In the genomic region with DNA sequence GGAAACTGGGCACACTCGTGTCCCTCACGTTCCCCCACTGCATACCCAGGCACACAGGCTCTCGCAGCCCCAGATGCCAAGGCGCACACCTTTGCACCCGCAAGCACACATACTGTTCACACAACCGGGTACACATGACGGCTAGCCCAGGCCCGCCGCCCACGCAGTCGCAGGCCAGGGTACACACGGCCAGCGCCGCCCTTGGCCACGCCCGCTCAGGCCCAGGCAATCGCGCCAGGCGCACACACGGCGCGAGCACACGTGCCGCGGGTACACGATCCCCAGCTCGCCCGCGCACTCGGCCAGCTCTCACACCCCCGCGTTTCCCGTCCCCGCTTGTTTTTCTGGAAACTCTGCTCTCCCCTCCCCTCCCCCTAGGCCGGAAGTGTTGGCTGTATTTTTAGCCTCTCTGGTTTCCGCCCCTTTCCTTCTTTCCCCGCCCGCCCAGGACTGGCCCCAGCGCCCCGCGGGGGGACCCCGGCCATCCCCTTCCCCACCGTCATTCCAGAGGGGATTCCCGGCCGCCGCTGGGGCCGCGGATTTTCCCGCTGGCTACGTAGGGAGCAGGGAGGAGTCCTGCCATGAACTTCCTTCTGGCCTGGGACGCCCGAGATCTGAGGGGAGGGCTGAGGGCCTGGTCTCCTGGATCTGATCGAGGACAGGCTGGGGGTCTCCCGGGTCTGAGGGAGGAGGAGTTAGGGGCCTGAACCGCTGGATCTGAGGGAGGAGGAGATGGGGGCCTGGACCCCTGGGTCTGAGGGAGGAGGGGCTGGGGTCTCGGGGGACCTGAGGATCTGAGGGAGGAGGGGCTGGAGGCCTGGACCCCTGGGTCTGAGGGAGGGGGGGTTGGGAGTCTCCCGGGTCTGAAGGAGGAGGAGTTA, we compare ENCODE assay signal across 8 cellular contexts. TPM values are rescaled to one million over a fixed set of nuclear protein-coding genes. Genes with fewer than 3 reads are reported as not detected.
DNase-seq lines count a peak whose midpoint lies in the region; ATAC-seq and TF ChIP-seq lines count a peak whose summit lies in the region.

No MANE protein-coding gene starts in this region.

- no peaks in the 10 kb centered on the region for H3K27me3 Mint-ChIP-seq in activated CD4-positive, alpha-beta T cell treated with anti-CD3 and anti-CD28 coated beads, Interleukin-2, amount 10 ng/mL, durations not matched to agents 24 days and 14 days

- DNase-seq in Daoy (ENCODE audit: low read depth) (peak; percentile 89), NCI-H510A (lab: John Stamatoyannopoulos, UW) (peak; percentile 47), coronary artery (ENCODE audit: low spot score) (peak; percentile 96), left kidney (ENCODE audit: low read depth, low spot score) (peak; percentile 97)
- peak; percentile 96 for DNase-seq in activated CD4-positive, alpha-beta T cell treated with anti-CD3 and anti-CD28 coated beads, Interleukin-2, amount 10 ng/mL, durations not matched to agents 24 days and 14 days
- peak in 3 of 4 experiments; percentile 56 to 87 (median 79) for DNase-seq in stimulated activated CD4-positive, alpha-beta T cell treated with anti-CD3 and anti-CD28 coated beads, Interleukin-1b, Interleukin-23, amount 100 ng/mL, for 24 hours (ENCODE audit: low read depth in 4 of 4, low spot score in 1 of 4)

- peaks cover 57% of the 10 kb centered on the region for H3K4me1 Mint-ChIP-seq in activated CD4-positive, alpha-beta T cell treated with anti-CD3 and anti-CD28 coated beads, Interleukin-2, amount 10 ng/mL, durations not matched to agents 24 days and 14 days

- peak overlapping the region; percentile 73 for H3K4me3 ChIP-seq in coronary artery

- no peaks in the 10 kb centered on the region for H3K9me3 Mint-ChIP-seq in activated CD4-positive, alpha-beta T cell treated with anti-CD3 and anti-CD28 coated beads, Interleukin-2, amount 10 ng/mL, durations not matched to agents 24 days and 14 days

- H3K27ac ChIP-seq in coronary artery = peak overlapping the region; percentile 99 to 100

- ATAC-seq in HG02571 (IDR thresholded peaks at IDR 0.05; ENCODE audit: unreplicated experiment) (peak; percentile 25), HG02623 (IDR thresholded peaks at IDR 0.05; ENCODE audit: unreplicated experiment) (no peak)

- peaks cover 16% of the 10 kb centered on the region for H3K36me3 Mint-ChIP-seq in activated CD4-positive, alpha-beta T cell treated with anti-CD3 and anti-CD28 coated beads, Interleukin-2, amount 10 ng/mL, durations not matched to agents 24 days and 14 days (ENCODE audit: low read depth)

- peak overlapping the region; percentile 91 for H3K27ac Mint-ChIP-seq in activated CD4-positive, alpha-beta T cell treated with anti-CD3 and anti-CD28 coated beads, Interleukin-2, amount 10 ng/mL, durations not matched to agents 24 days and 14 days

- peak overlapping the region; percentile 87 for H3K4me3 Mint-ChIP-seq in activated CD4-positive, alpha-beta T cell treated with anti-CD3 and anti-CD28 coated beads, Interleukin-2, amount 10 ng/mL, durations not matched to agents 24 days and 14 days

- intact Hi-C loops in activated CD4-positive, alpha-beta T cell treated with anti-CD3 and anti-CD28 coated beads, Interleukin-2, amount 10 ng/mL, durations not matched to agents 24 days and 14 days (cut with micrococcal nuclease) = no loop called here

- no peak for TF ChIP-seq CTCF in coronary artery (IDR thresholded peaks at IDR 0.05)

RNA-seq across cellular contexts. Expression of a gene that starts 4.0 kb away (rescaled TPM):
- total RNA-seq in Daoy (2014; rRNA removed; shearing (Covaris generic)) = 0.21 and 2.1 TPM in 2 replicates
- total RNA-seq in activated CD4-positive, alpha-beta T cell treated with anti-CD3 and anti-CD28 coated beads, Interleukin-2, amount 10 ng/mL, durations not matched to agents 24 days and 14 days = 35.7 and 39.9 TPM in 2 replicates

RNA-seq across cellular contexts. Expression of a gene that starts 9.8 kb away (rescaled TPM):
- 3.0 and 6.9 TPM in 2 replicates for total RNA-seq in Daoy (2014; rRNA removed; shearing (Covaris generic))
- total RNA-seq in activated CD4-positive, alpha-beta T cell treated with anti-CD3 and anti-CD28 coated beads, Interleukin-2, amount 10 ng/mL, durations not matched to agents 24 days and 14 days = 42.0 and 46.1 TPM in 2 replicates

RNA-seq across cellular contexts. Expression of a gene that starts 11.5 kb away (rescaled TPM):
- 20.7 and 41.1 TPM in 2 replicates for total RNA-seq in Daoy (2014; rRNA removed; shearing (Covaris generic))
- total RNA-seq in activated CD4-positive, alpha-beta T cell treated with anti-CD3 and anti-CD28 coated beads, Interleukin-2, amount 10 ng/mL, durations not matched to agents 24 days and 14 days = 36.0 and 38.7 TPM in 2 replicates

RNA-seq across cellular contexts. Expression of a gene that starts 11.8 kb away (rescaled TPM):
- total RNA-seq in Daoy (2014; rRNA removed; shearing (Covaris generic)) = 43.2 and 56.7 TPM in 2 replicates
- total RNA-seq in activated CD4-positive, alpha-beta T cell treated with anti-CD3 and anti-CD28 coated beads, Interleukin-2, amount 10 ng/mL, durations not matched to agents 24 days and 14 days = 47.1 and 50.6 TPM in 2 replicates

RNA-seq across cellular contexts. Expression of a gene that starts 33.1 kb away (rescaled TPM):
- total RNA-seq in Daoy (2014; rRNA removed; shearing (Covaris generic)) = 54.9 and 71.8 TPM in 2 replicates
- 2,597 and 2,671 TPM in 2 replicates for total RNA-seq in activated CD4-positive, alpha-beta T cell treated with anti-CD3 and anti-CD28 coated beads, Interleukin-2, amount 10 ng/mL, durations not matched to agents 24 days and 14 days

Comparison
In these comparisons a context has a peak if more than half of its experiments do, and no peak if none do; other contexts are left out.
1. DNase-seq: peak in every context shown above with its lines; median percentile 97 in left kidney; 96 in activated CD4-positive, alpha-beta T cell treated with anti-CD3 and anti-CD28 coated beads, Interleukin-2, amount 10 ng/mL, durations not matched to agents 24 days and 14 days; 96 in coronary artery; 89 in Daoy; 79 in stimulated activated CD4-positive, alpha-beta T cell treated with anti-CD3 and anti-CD28 coated beads, Interleukin-1b, Interleukin-23, amount 100 ng/mL, for 24 hours; 47 in NCI-H510A.
2. RNA of a gene that starts 4.0 kb away (total RNA-seq): 35.7 to 39.9 TPM in activated CD4-positive, alpha-beta T cell treated with anti-CD3 and anti-CD28 coated beads, Interleukin-2, amount 10 ng/mL, durations not matched to agents 24 days and 14 days; 0.21 to 2.1 TPM in Daoy; every median in the first group is over 10 times any median in the second.